Comparison of ENCODE assay signal across 8 cellular contexts in the genomic region with DNA sequence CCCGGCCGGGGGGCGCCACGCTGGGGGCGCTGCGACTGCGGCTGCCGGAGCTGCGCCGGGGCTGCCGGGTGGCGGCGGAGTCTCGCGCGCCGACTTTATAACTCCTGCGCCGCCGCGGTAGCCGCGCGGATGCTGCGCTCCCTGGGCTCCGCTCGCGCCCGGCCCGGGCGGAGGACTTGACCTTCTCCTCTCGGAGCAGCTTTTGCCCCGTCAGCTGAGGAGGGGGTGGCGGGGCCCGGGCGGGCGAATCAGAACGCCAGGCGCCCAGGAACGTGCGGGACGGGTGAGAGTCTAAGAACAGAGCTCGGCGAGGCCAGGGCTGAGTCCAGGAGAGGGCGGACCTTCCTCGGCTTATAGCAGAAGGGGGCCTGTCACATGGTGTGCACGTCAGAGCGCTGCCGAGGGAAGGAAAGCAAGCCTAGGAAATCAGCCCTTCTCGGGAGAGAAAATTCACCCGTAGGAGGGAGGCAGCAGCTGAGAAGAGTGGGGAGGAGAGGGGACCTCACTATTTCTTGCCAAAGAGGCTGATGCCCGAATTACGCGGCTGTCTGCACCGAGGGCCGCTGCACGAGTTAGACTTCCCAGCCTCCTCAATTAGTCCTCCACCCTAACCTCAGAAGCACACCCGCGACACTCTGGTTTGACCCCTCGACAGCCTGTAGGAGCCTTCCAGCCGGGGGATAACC. TPM values are rescaled to one million over a fixed set of nuclear protein-coding genes. Genes with fewer than 3 reads are reported as not detected.
DNase-seq lines count a peak whose midpoint lies in the region; ATAC-seq and TF ChIP-seq lines count a peak whose summit lies in the region.

A gene (minus strand): TSS at position 327 of the 686 bp plus-strand sequence. CDS start 415 bp downstream, outside the sequence.

- H3K27me3 ChIP-seq in HL-60 (ENCODE audit: insufficient read depth, poor library complexity, severe bottlenecking): peaks cover 30% of the 10 kb centered on the region

- H3K4me3 ChIP-seq in HL-60 (replicated peaks; ENCODE audit: insufficient read depth, low read length): peak within 1 kb of the TSS; percentile 32

- peaks cover 18% of the 10 kb centered on the region for H3K4me1 Mint-ChIP-seq in activated naive CD4-positive, alpha-beta T cell treated with anti-CD3 and anti-CD28 coated beads, Interleukin-2, amount 50 U/mL, for 24 hours
- H3K4me1 Mint-ChIP-seq in glutamatergic neuron (ENCODE audit: low read depth, unreplicated experiment) (peaks cover 5% of the 10 kb centered on the region), osteocyte (ENCODE audit: unreplicated experiment) (peaks cover 47% of the 10 kb centered on the region)

- no peak within 1 kb of the TSS for H3K27ac ChIP-seq in HL-60 (replicated peaks)

- H3K9me3 Mint-ChIP-seq in activated naive CD4-positive, alpha-beta T cell treated with anti-CD3 and anti-CD28 coated beads, Interleukin-2, amount 50 U/mL, for 24 hours: peaks cover 11% of the 10 kb centered on the region
- H3K9me3 Mint-ChIP-seq in glutamatergic neuron (ENCODE audit: unreplicated experiment) (peaks cover 24% of the 10 kb centered on the region), osteocyte (ENCODE audit: unreplicated experiment) (no peaks in the 10 kb centered on the region)

- peaks cover 58% of the 10 kb centered on the region for H3K27me3 Mint-ChIP-seq in activated naive CD4-positive, alpha-beta T cell treated with anti-CD3 and anti-CD28 coated beads, Interleukin-2, amount 50 U/mL, for 24 hours
- H3K27me3 Mint-ChIP-seq in glutamatergic neuron (ENCODE audit: unreplicated experiment) (peaks cover 27% of the 10 kb centered on the region), osteocyte (ENCODE audit: unreplicated experiment) (peaks cover 36% of the 10 kb centered on the region)

- TF ChIP-seq CTCF in HL-60 (IDR thresholded peaks at IDR 0.05; ENCODE audit: insufficient read depth, low read length) (no peak), glutamatergic neuron (IDR thresholded peaks at IDR 0.05; ENCODE audit: partially characterized antibody, unreplicated experiment) (no peak), osteocyte (IDR thresholded peaks at IDR 0.05) (no peak)

- H3K4me3 Mint-ChIP-seq in activated naive CD4-positive, alpha-beta T cell treated with anti-CD3 and anti-CD28 coated beads, Interleukin-2, amount 50 U/mL, for 24 hours: peak within 1 kb of the TSS; percentile 86
- H3K4me3 Mint-ChIP-seq in glutamatergic neuron (ENCODE audit: unreplicated experiment) (peak within 1 kb of the TSS; percentile 94), osteocyte (ENCODE audit: unreplicated experiment) (peak within 1 kb of the TSS; percentile 91)

- H3K27ac Mint-ChIP-seq in activated naive CD4-positive, alpha-beta T cell treated with anti-CD3 and anti-CD28 coated beads, Interleukin-2, amount 50 U/mL, for 24 hours: peak within 1 kb of the TSS; percentile 93
- H3K27ac Mint-ChIP-seq in glutamatergic neuron (ENCODE audit: unreplicated experiment): no peak within 1 kb of the TSS
- peak within 1 kb of the TSS; percentile 89 for H3K27ac Mint-ChIP-seq in osteocyte (ENCODE audit: unreplicated experiment)

- DNase-seq in NK-92 treated with Interleukin-12 subunit alpha and Interleukin-12 subunit beta, amount 100 ng/mL, for 24 hours (lab: John Stamatoyannopoulos, UW): peak; percentile 68
- no peak for DNase-seq in NK-92 (lab: John Stamatoyannopoulos, UW; ENCODE audit: unreplicated experiment)
- peak in 1 of 2 experiments; percentile 9 for DNase-seq in HL-60 (ENCODE audit: low read depth in 1 of 2, low spot score in 1 of 2)
- peak; percentile 94 for DNase-seq in NCI-H82 (lab: John Stamatoyannopoulos, UW)
- peak; percentile 84 for DNase-seq in glutamatergic neuron
- peak; percentile 95 for DNase-seq in osteocyte (ENCODE audit: extremely low spot score, unreplicated experiment)

- no peak for ATAC-seq in HG02981 (IDR thresholded peaks at IDR 0.05; ENCODE audit: unreplicated experiment)

- peaks cover 5% of the 10 kb centered on the region for H3K36me3 Mint-ChIP-seq in activated naive CD4-positive, alpha-beta T cell treated with anti-CD3 and anti-CD28 coated beads, Interleukin-2, amount 50 U/mL, for 24 hours
- no peaks in the 10 kb centered on the region for H3K36me3 Mint-ChIP-seq in glutamatergic neuron (ENCODE audit: unreplicated experiment)
- H3K36me3 Mint-ChIP-seq in osteocyte (ENCODE audit: unreplicated experiment): peaks cover 25% of the 10 kb centered on the region

RNA-seq across cellular contexts. Expression of the gene that starts here (rescaled TPM):
- total RNA-seq in glutamatergic neuron (ENCODE audit: unreplicated experiment) (2.8 TPM), osteocyte (64.1 and 73.4 TPM in 2 replicates)

Comparison
In these comparisons a context has a peak if more than half of its experiments do, and no peak if none do; other contexts are left out.
1. RNA of the gene that starts here (total RNA-seq): 64.1 to 73.4 TPM in osteocyte; 2.8 TPM in glutamatergic neuron (single experiment); every median in the first group is over 10 times any median in the second.
2. Peak in every context shown above with its lines, with median percentiles within 50 percentile points of each other: H3K4me3 Mint-ChIP-seq.